In genomic region chr15:90083954-90084607, GRCh38 we compare ENCODE assay signal across 25 cellular contexts. TPM values are rescaled to one million over a fixed set of nuclear protein-coding genes. Genes with fewer than 3 reads are reported as not detected.
DNase-seq lines count a peak whose midpoint lies in the region; ATAC-seq, FAIRE-seq and TF ChIP-seq lines count a peak whose summit lies in the region.
"Had no signal": no experiment of that assay in that cellular context is flagged by ENCODE, and none has a peak within 500 bp of the region (broad histone marks: within the 10 kb centered on the region; RNA-seq: fewer than 3 reads in every experiment).

No MANE protein-coding gene starts in this region.

- no peak overlapping the region for H2BK120ac ChIP-seq in H9 (ENCODE audit: low read depth, low read length, poor library complexity, severe bottlenecking)

- H2BK15ac ChIP-seq in H9 (ENCODE audit: low read depth, low read length) = no peak overlapping the region

- in situ Hi-C loops in gastrocnemius medialis (cut with MboI; ENCODE audit: low sequenced_read_pairs in 4 of 4) = loop anchor here in 3 of 4 donors (25.0 kb wide), 1 partner anchor 322 kb away; the partner anchor contains the start of gene MESP1 (in 3 of the 3)

- TF ChIP-seq CTCF in H9 (conservative IDR thresholded peaks at IDR 0.05) (no peak), OCI-LY3 (IDR thresholded peaks at IDR 0.05; ENCODE audit: low read depth, low read length) (no peak), endothelial cell of umbilical vein (IDR thresholded peaks at IDR 0.05; ENCODE audit: extremely low read depth in 1 of 2, insufficient read depth in 1 of 2, low read depth in 1 of 2, low read length in 2 of 2) (no peak), gastrocnemius medialis (IDR thresholded peaks at IDR 0.05 in 4 of 5, conservative IDR thresholded peaks at IDR 0.05 in 1 of 5) (no peak), endodermal cell (conservative IDR thresholded peaks at IDR 0.05) (no peak)

- no CpG with 5 or more reads among the region's 14 CpGs for WGBS in H9 (ENCODE audit: extremely low coverage, insufficient read length, low lambda C conversion rate)
- 90 to 97% methylated on average over 2 to 14 of the region's 14 CpGs for WGBS in endodermal cell (ENCODE audit: insufficient coverage in 1 of 2, insufficient read length in 1 of 2), 2 experiments

- H3K4me3 Mint-ChIP-seq in H9 (no peak overlapping the region), endodermal cell (no peak overlapping the region)
- H3K4me3 Mint-ChIP-seq: activated naive CD8-positive, alpha-beta T cell; HFFc6; mesothelial cell of epicardium; nephron; stimulated activated naive CD8-positive, alpha-beta T cell treated with anti-CD3 and anti-CD28 coated beads, Interleukin-15, amount 100 ng/mL, for 72 hours; WTC11 had no signal

- no peak overlapping the region for H2AFZ ChIP-seq in H9 (ENCODE audit: low read length)
- no peak overlapping the region for H2AFZ ChIP-seq in OCI-LY3 (ENCODE audit: low read depth, low read length)
- no peak overlapping the region for H2AFZ ChIP-seq in endothelial cell of umbilical vein (ENCODE audit: low read depth, low read length)
- H2AFZ ChIP-seq: PC-9 had no signal

- no peak for FAIRE-seq in endothelial cell of umbilical vein (lab: Jason Lieb, UNC)
- FAIRE-seq: K562, small intestine had no signal

- CTCF ChIA-PET in endothelial cell of umbilical vein (lab: Charles Lee) = interaction anchor here (0.7 to 5.0 kb wide), 5 partner anchors 9 to 190 kb away, joined by 3 to 24 read pairs (median 3); partner anchors contain the start of genes AP3S2 and IDH2

- no peak overlapping the region for H4K8ac ChIP-seq in H9 (replicated peaks; ENCODE audit: insufficient read length, low read depth, low read length)

- H3K9me3 ChIP-seq in H9 (ENCODE audit: control insufficient read depth, low read depth, low read length) (no peaks in the 10 kb centered on the region), OCI-LY3 (ENCODE audit: insufficient read depth, low read length) (no peaks in the 10 kb centered on the region), endothelial cell of umbilical vein (replicated peaks; ENCODE audit: control insufficient read depth, insufficient read depth, low read length) (no peaks in the 10 kb centered on the region), gastrocnemius medialis (no peaks in the 10 kb centered on the region), endodermal cell (ENCODE audit: control insufficient read depth, low read length) (no peaks in the 10 kb centered on the region)
- H3K9me3 ChIP-seq: Caco-2, SJCRH30, upper lobe of right lung had no signal

- no peak overlapping the region for H3K14ac ChIP-seq in H9 (ENCODE audit: insufficient read depth, low read length)

- no peaks in the 10 kb centered on the region for H3K79me2 ChIP-seq in H9 (ENCODE audit: insufficient read depth, low read length)
- peaks cover 5% of the 10 kb centered on the region; the same call in 1 of the 2 replicates for H3K79me2 ChIP-seq in OCI-LY3 (ENCODE audit: low read length)
- no peaks in the 10 kb centered on the region for H3K79me2 ChIP-seq in endothelial cell of umbilical vein (ENCODE audit: control insufficient read depth, insufficient read depth, low read length)

- H3K4ac ChIP-seq in H9 (ENCODE audit: low read depth, low read length) = no peak overlapping the region

- no peaks in the 10 kb centered on the region for H4K20me1 ChIP-seq in H9 (ENCODE audit: control insufficient read depth, insufficient read depth, insufficient read length)
- H4K20me1 ChIP-seq in OCI-LY3 (ENCODE audit: insufficient read depth, low read length) = 0 out of 2 replicates have a peak, but pooled peaks cover 6% of the 10 kb centered on the region
- H4K20me1 ChIP-seq in endothelial cell of umbilical vein (replicated peaks; ENCODE audit: control insufficient read depth, extremely low read depth, insufficient read depth, low read length) = no peaks in the 10 kb centered on the region

- no peak overlapping the region for H2BK5ac ChIP-seq in H9 (ENCODE audit: insufficient read length, low read length)

- TSS peak; percentile 52 for BruUV-seq in endothelial cell of umbilical vein (replicated peaks; lab: Mats Ljungman, UMichigan)

- POLR2A ChIA-PET in endothelial cell of umbilical vein (lab: Charles Lee) = no interaction called here

- intact Hi-C loops in endothelial cell of umbilical vein (cut with micrococcal nuclease) = no loop called here
- intact Hi-C loops in gastrocnemius medialis (cut with DNase I; ENCODE audit: low total_unique reads) = no loop called here

- H3K27me3 ChIP-seq in H9 (ENCODE audit: insufficient read depth, low read length) = no peaks in the 10 kb centered on the region
- H3K27me3 ChIP-seq in OCI-LY3 (ENCODE audit: low read depth, low read length) = no peaks in the 10 kb centered on the region
- no peaks in the 10 kb centered on the region for H3K27me3 ChIP-seq in endothelial cell of umbilical vein (ENCODE audit: control insufficient read depth in 2 of 2, insufficient read depth in 2 of 2, low read length in 2 of 2)
- no peaks in the 10 kb centered on the region for H3K27me3 ChIP-seq in gastrocnemius medialis
- no peaks in the 10 kb centered on the region for H3K27me3 ChIP-seq in endodermal cell (ENCODE audit: control insufficient read depth, insufficient read depth, low read length, poor library complexity, severe bottlenecking)
- H3K27me3 ChIP-seq: SJCRH30, upper lobe of right lung had no signal

- no peaks in the 10 kb centered on the region for H3K4me1 ChIP-seq in H9 (ENCODE audit: insufficient read depth, low read length)
- no peaks in the 10 kb centered on the region for H3K4me1 ChIP-seq in OCI-LY3 (ENCODE audit: low read length)
- no peaks in the 10 kb centered on the region for H3K4me1 ChIP-seq in endothelial cell of umbilical vein (ENCODE audit: control insufficient read depth, extremely low read depth, insufficient read depth, low read length)
- H3K4me1 ChIP-seq in gastrocnemius medialis = no peaks in the 10 kb centered on the region
- no peaks in the 10 kb centered on the region for H3K4me1 ChIP-seq in endodermal cell (ENCODE audit: control insufficient read depth, insufficient read depth, low read length)
- H3K4me1 ChIP-seq: Caco-2, SJCRH30 had no signal

- no peak overlapping the region for H3T11ph ChIP-seq in H9 (ENCODE audit: low read length)

- no peak for DNase-seq in H9
- no peak for DNase-seq in endothelial cell of umbilical vein (ENCODE audit: low read depth, low spot score)
- no peak for DNase-seq in gastrocnemius medialis
- DNase-seq in endodermal cell = no peak
- no peak for DNase-seq in GOT3 (lab: John Stamatoyannopoulos, UW)
- DNase-seq: Caco-2; HFFc6; NCI-H1694; NCI-H748 treated with DMSO at 0.1 percent for 48 hours; PC-9; SJCRH30; small intestine; stimulated activated CD4-positive, alpha-beta T cell treated with anti-CD3 and anti-CD28 coated beads, Interleukin-2, amount 100 ng/mL, for 48 hours; stimulated activated naive CD8-positive, alpha-beta T cell treated with anti-CD3 and anti-CD28 coated beads, Interleukin-15, amount 100 ng/mL, for 72 hours; T-helper 2 cell; upper lobe of right lung had no signal

- H3K27ac ChIP-seq in H9 (ENCODE audit: insufficient read length, low read depth, low read length) = no peak overlapping the region
- peak overlapping the region; percentile 25; the same call in 1 of the 2 replicates for H3K27ac ChIP-seq in OCI-LY3 (ENCODE audit: low read length)
- no peak overlapping the region for H3K27ac ChIP-seq in endothelial cell of umbilical vein (ENCODE audit: insufficient read depth, low read depth, low read length)
- H3K27ac ChIP-seq in gastrocnemius medialis = peak overlapping the region; percentile 20 to 56 (median 48)
- no peak overlapping the region for H3K27ac ChIP-seq in endodermal cell (ENCODE audit: low read depth, low read length)
- H3K27ac ChIP-seq: PC-9, SJCRH30, upper lobe of right lung had no signal

- no peak overlapping the region for H3K18ac ChIP-seq in H9 (ENCODE audit: insufficient read length, low read depth, low read length)

- H3K79me1 ChIP-seq in H9 (ENCODE audit: insufficient read depth, low read depth, low read length, poor library complexity, severe bottlenecking) = no peaks in the 10 kb centered on the region

- H3K23ac ChIP-seq in H9 (ENCODE audit: insufficient read length, low read depth, low read length) = no peak overlapping the region

- H3K4me1 Mint-ChIP-seq in H9 (peaks cover 8 to 15% of the 10 kb centered on the region in 2 experiments), endodermal cell (no peaks in the 10 kb centered on the region)
- H3K4me1 Mint-ChIP-seq: mesothelial cell of epicardium, nephron had no signal

- no peak overlapping the region for H2AK5ac ChIP-seq in H9 (ENCODE audit: insufficient read length, low read length)

- H3K9me3 Mint-ChIP-seq in H9 (no peaks in the 10 kb centered on the region), endodermal cell (no peaks in the 10 kb centered on the region)
- H3K9me3 Mint-ChIP-seq: HFFc6; mesothelial cell of epicardium; nephron; stimulated activated naive CD8-positive, alpha-beta T cell treated with anti-CD3 and anti-CD28 coated beads, Interleukin-15, amount 100 ng/mL, for 72 hours; WTC11 had no signal

- no peak overlapping the region for H3K56ac ChIP-seq in H9 (ENCODE audit: insufficient read length, low read depth, low read length)

- no peak overlapping the region for H4K5ac ChIP-seq in H9 (ENCODE audit: insufficient read length, low read depth, low read length)

- ATAC-seq in gastrocnemius medialis (no peak), HG02759 (IDR thresholded peaks at IDR 0.05; ENCODE audit: unreplicated experiment) (no peak), HG02571 (IDR thresholded peaks at IDR 0.05; ENCODE audit: unreplicated experiment) (no peak)
- ATAC-seq: K562; left lobe of liver; stimulated activated naive CD8-positive, alpha-beta T cell treated with anti-CD3 and anti-CD28 coated beads, Interleukin-15, amount 100 ng/mL, for 72 hours; upper lobe of right lung; WTC11 had no signal

- dilution Hi-C loops in endothelial cell of umbilical vein (cut with MboI; ENCODE audit: extremely low pct_ligation_motif_present, low sequenced_read_pairs) = no loop called here

- H3K4me3 ChIP-seq in OCI-LY3 (ENCODE audit: low read length) (no peak overlapping the region), endothelial cell of umbilical vein (replicated peaks in 1 of 3; ENCODE audit: insufficient read depth in 1 of 3, low read depth in 1 of 3, low read length in 3 of 3) (no peak overlapping the region), gastrocnemius medialis (no peak overlapping the region), endodermal cell (ENCODE audit: low read length) (no peak overlapping the region)
- H3K4me3 ChIP-seq: K562, PC-9, SJCRH30, upper lobe of right lung had no signal

- no peak overlapping the region for H2BK20ac ChIP-seq in H9 (ENCODE audit: low read depth, low read length, poor library complexity, severe bottlenecking)

- no peaks in the 10 kb centered on the region for H3K23me2 ChIP-seq in H9 (ENCODE audit: insufficient read length, low read depth, low read length, poor library complexity, severe bottlenecking)

- H3K27ac Mint-ChIP-seq in H9 (peak overlapping the region in 2 of 3 experiments; percentile 22 to 23; a peak in 1 of 7 replicates), endodermal cell (no peak overlapping the region)
- H3K27ac Mint-ChIP-seq: activated naive CD8-positive, alpha-beta T cell; HFFc6; mesothelial cell of epicardium; nephron; WTC11 had no signal

- H3K27me3 Mint-ChIP-seq in H9 (ENCODE audit: low read depth) = no peaks in the 10 kb centered on the region
- no peaks in the 10 kb centered on the region for H3K27me3 Mint-ChIP-seq in endodermal cell (ENCODE audit: insufficient read depth)
- H3K27me3 Mint-ChIP-seq: activated naive CD8-positive, alpha-beta T cell; stimulated activated naive CD8-positive, alpha-beta T cell treated with anti-CD3 and anti-CD28 coated beads, Interleukin-15, amount 100 ng/mL, for 72 hours had no signal

- H2BK12ac ChIP-seq in H9 (ENCODE audit: insufficient read length, low read depth, low read length) = no peak overlapping the region

- H3K9ac ChIP-seq in H9 (ENCODE audit: extremely low read depth, insufficient read length, low read length) = no peak overlapping the region
- H3K9ac ChIP-seq in OCI-LY3 (ENCODE audit: low read length) = no peak overlapping the region
- no peak overlapping the region for H3K9ac ChIP-seq in endothelial cell of umbilical vein (replicated peaks; ENCODE audit: extremely low read depth, insufficient read depth, low read length)
- no peak overlapping the region for H3K9ac ChIP-seq in endodermal cell (ENCODE audit: extremely low read depth, low read length, poor library complexity, severe bottlenecking)

- H3K4me2 ChIP-seq in H9 (ENCODE audit: insufficient read depth, insufficient read length, low read length) (no peak overlapping the region), OCI-LY3 (ENCODE audit: low read length) (no peak overlapping the region), endothelial cell of umbilical vein (ENCODE audit: insufficient read depth, low read length) (no peak overlapping the region)
- H3K4me2 ChIP-seq: PC-9 had no signal

- H4K91ac ChIP-seq in H9 (ENCODE audit: insufficient read length, low read depth, low read length) = no peak overlapping the region

- no peaks in the 10 kb centered on the region for H3K9me1 ChIP-seq in endothelial cell of umbilical vein (replicated peaks; ENCODE audit: control insufficient read depth, extremely low read depth, insufficient read depth, low read length)

- H3K36me3 ChIP-seq in OCI-LY3 (replicated peaks; ENCODE audit: low read depth, low read length) = peaks cover 72% of the 10 kb centered on the region
- peaks cover 2 to 36% of the 10 kb centered on the region in 2 experiments for H3K36me3 ChIP-seq in endothelial cell of umbilical vein (ENCODE audit: control insufficient read depth in 2 of 2, extremely low read depth in 1 of 2, insufficient read depth in 2 of 2, low read length in 2 of 2)
- H3K36me3 ChIP-seq in gastrocnemius medialis = peaks cover 0 to 71% of the 10 kb centered on the region in 2 donors
- peaks cover 1% of the 10 kb centered on the region for H3K36me3 ChIP-seq in endodermal cell (ENCODE audit: control insufficient read depth, insufficient read depth, low read length)

- TF ChIP-seq POLR2A in endothelial cell of umbilical vein (IDR thresholded peaks at IDR 0.05; ENCODE audit: low read depth, low read length) (no peak), gastrocnemius medialis (IDR thresholded peaks at IDR 0.05) (no peak)

- peaks cover 9 to 32% (median 23%) of the 10 kb centered on the region in 3 experiments; a peak in 6 of 7 replicates for H3K36me3 Mint-ChIP-seq in H9 (ENCODE audit: insufficient read depth in 1 of 3, low read depth in 3 of 3)
- peaks cover 13% of the 10 kb centered on the region for H3K36me3 Mint-ChIP-seq in endodermal cell (ENCODE audit: low read depth)

RNA-seq across cellular contexts. Expression of gene IDH2, which starts 18.2 kb away (rescaled TPM):
- total RNA-seq in H9 (2021) (57.7 and 62.5 TPM in 2 replicates), endothelial cell of umbilical vein (127 and 133 TPM in 2 replicates), gastrocnemius medialis (100 to 1,000 TPM; 349 to 547 (median 423) TPM), endodermal cell (10 to 100 TPM; 27.0 to 50.8 TPM)
- 123 and 137 TPM in 2 replicates for polyA plus RNA-seq in endothelial cell of umbilical vein
- polyA plus RNA-seq in endothelial cell of umbilical vein (2011; cell fraction: cytosol; rRNA removed) = 123 and 138 TPM in 2 replicates
- polyA plus RNA-seq in endothelial cell of umbilical vein (2011; cell fraction: nucleus; rRNA removed) = 64.9 and 74.7 TPM in 2 replicates
- polyA plus RNA-seq in endothelial cell of umbilical vein (2012) = 89.9 and 111 TPM in 2 replicates
- 127 and 130 TPM in 2 replicates for polyA minus RNA-seq in endothelial cell of umbilical vein
- 16.5 TPM for polyA minus RNA-seq in endothelial cell of umbilical vein (2011; cell fraction: cytosol; rRNA and poly(A)+ RNA removed)
- 19.8 and 20.1 TPM in 2 replicates for polyA minus RNA-seq in endothelial cell of umbilical vein (2011; cell fraction: nucleus; rRNA and poly(A)+ RNA removed)
- 120 TPM for polyA plus RNA-seq in endodermal cell (2013, experiment 1 of 2)
- 116 TPM for polyA plus RNA-seq in endodermal cell (2013, experiment 2 of 2)

Comparison
In these comparisons a context has a peak if more than half of its experiments do, and no peak if none do; other contexts are left out.
1. H3K27ac ChIP-seq: peak in OCI-LY3 (single experiment) and gastrocnemius medialis (4 of 4); none in H9 (single experiment), endothelial cell of umbilical vein (single experiment) and endodermal cell (single experiment).